In genomic region chr6:92026878-92027277, GRCh38 we compare ENCODE assay signal across 3 cellular contexts.
TF ChIP-seq lines count a peak whose summit lies in the region.

No MANE protein-coding gene starts in this region.

TF ChIP-seq in A549, 52 proteins besides CTCF, POLR2A, EP300 and RAD21:
- TF ChIP-seq HES2 (IDR thresholded peaks at IDR 0.05) (no peak), MAFK (IDR thresholded peaks at IDR 0.05; ENCODE audit: partially characterized antibody) (peak; percentile 33)

TF ChIP-seq in IMR-90, 13 proteins besides CTCF, POLR2A, EP300 and RAD21:
- TF ChIP-seq USF2 (IDR thresholded peaks at IDR 0.05; ENCODE audit: low read depth, low read length) (no peak), MAFK (IDR thresholded peaks at IDR 0.05; ENCODE audit: low read depth, low read length) (peak; percentile 55)

TF ChIP-seq in H1, 55 proteins besides CTCF, POLR2A, EP300 and RAD21:
- TF ChIP-seq RNF2 (IDR thresholded peaks at IDR 0.05; ENCODE audit: borderline replicate concordance, low read depth, low read length, missing control alignments, poor library complexity, severe bottlenecking) (no peak), POU5F1 (IDR thresholded peaks at IDR 0.05; ENCODE audit: low read depth, low read length) (no peak), CBX5 (IDR thresholded peaks at IDR 0.05; ENCODE audit: low read depth, low read length) (no peak), SUZ12 (IDR thresholded peaks at IDR 0.05; ENCODE audit: low read length) (no peak), MAFK (IDR thresholded peaks at IDR 0.05; ENCODE audit: low read depth, low read length) (peak; percentile 49), GABPA (IDR thresholded peaks at IDR 0.05; ENCODE audit: borderline replicate concordance, insufficient read depth, low read length) (no peak), ASH2L (IDR thresholded peaks at IDR 0.05; ENCODE audit: low read length) (no peak)
- TF ChIP-seq, protein P1, sequence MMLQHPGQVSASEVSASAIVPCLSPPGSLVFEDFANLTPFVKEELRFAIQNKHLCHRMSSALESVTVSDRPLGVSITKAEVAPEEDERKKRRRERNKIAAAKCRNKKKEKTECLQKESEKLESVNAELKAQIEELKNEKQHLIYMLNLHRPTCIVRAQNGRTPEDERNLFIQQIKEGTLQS (IDR thresholded peaks at IDR 0.05; ENCODE audit: insufficient read depth, low read depth, low read length), result no peak
